ENCODE assay signal across 9 cellular contexts in the genomic region with DNA sequence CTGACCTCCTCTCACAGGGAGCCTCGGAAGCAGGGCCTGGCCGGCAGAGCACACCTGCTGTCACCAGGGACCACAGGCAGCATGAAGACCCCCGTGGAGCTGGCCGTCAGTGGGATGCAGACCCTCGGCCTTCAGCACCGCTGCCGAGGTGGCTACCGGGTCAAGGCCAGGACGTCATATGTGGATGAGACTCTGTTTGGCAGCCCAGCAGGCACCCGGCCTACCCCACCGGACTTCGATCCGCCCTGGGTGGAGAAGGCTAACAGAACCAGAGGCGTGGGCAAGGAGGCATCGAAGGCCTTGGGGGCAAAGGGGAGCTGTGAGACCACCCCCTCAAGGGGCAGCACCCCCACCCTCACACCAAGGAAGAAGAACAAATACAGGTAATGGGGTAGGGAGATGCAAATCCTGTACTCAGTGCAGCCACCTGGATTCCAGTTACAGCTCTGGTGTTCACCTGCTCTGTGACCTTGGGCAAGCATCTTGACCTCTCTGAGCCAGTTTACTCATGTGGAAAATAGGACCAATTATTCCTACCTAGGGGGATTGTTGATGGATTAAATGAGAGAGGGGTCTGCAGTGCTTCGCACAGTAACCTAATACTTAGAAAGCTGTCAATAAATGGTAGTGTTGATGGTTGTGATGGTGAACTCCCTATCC. TPM values are rescaled to one million over a fixed set of nuclear protein-coding genes. Genes with fewer than 3 reads are reported as not detected.
A peak's percentile ranks its signal among the peaks of the same experiment; 100 is the strongest.
DNase-seq lines count a peak whose midpoint lies in the region; ATAC-seq, FAIRE-seq and TF ChIP-seq lines count a peak whose summit lies in the region.
"Had no signal": no experiment of that assay in that cellular context is flagged by ENCODE, and none has a peak within 500 bp of the region (broad histone marks: within the 10 kb centered on the region; RNA-seq: fewer than 3 reads in every experiment).

No MANE protein-coding gene starts in this region.

- peaks cover 7% of the 10 kb centered on the region for H3K36me3 ChIP-seq in iPS-18a (ENCODE audit: control insufficient read depth, low read depth, low read length)

- intact Hi-C loops in activated CD4-positive, alpha-beta T cell treated with anti-CD3 and anti-CD28 coated beads, Interleukin-2, amount 10 ng/mL, durations not matched to agents 24 days and 14 days (cut with micrococcal nuclease), result no loop called here
- intact Hi-C loops in posterior vena cava (cut with DNase I), result no loop called here

- H3K4me3 ChIP-seq in iPS-18a (ENCODE audit: low read length), result peak overlapping the region; percentile 86

- H3K9ac ChIP-seq in iPS-18a (ENCODE audit: low read length), result no peak overlapping the region

- no peak overlapping the region for H3K27ac ChIP-seq in iPS-18a (ENCODE audit: low read length)

- H3K9me3 ChIP-seq in iPS-18a (ENCODE audit: control insufficient read depth, low read depth, low read length), result no peaks in the 10 kb centered on the region

- POLR2A ChIA-PET in activated CD8-positive, alpha-beta T cell treated with anti-CD3 and anti-CD28 coated beads, Interleukin-2, amount 10 ng/mL, durations not matched to agents 7 days and 5 days (lab: Charles Lee), result interaction anchor here (1.3 to 2.2 kb wide), 4 partner anchors 18 to 280 kb away, joined by 3 to 10 read pairs (median 5); partner anchors contain the start of genes OAS1 and OAS2

- peaks cover 21% of the 10 kb centered on the region for H3K4me1 Mint-ChIP-seq in activated CD4-positive, alpha-beta T cell treated with anti-CD3 and anti-CD28 coated beads, Interleukin-2, amount 10 ng/mL, durations not matched to agents 24 days and 14 days
- peaks cover 35% of the 10 kb centered on the region for H3K4me1 Mint-ChIP-seq in activated CD8-positive, alpha-beta T cell treated with anti-CD3 and anti-CD28 coated beads, Interleukin-2, amount 10 ng/mL, durations not matched to agents 7 days and 5 days (ENCODE audit: low read depth)
- H3K4me1 Mint-ChIP-seq in stimulated activated naive B cell treated with anti-CD40 and anti-IgM and Interleukin-4, amounts not matched to agents 10 μg/mL and 1 μg/mL and 100 μg/mL, for 72 hours, result peaks cover 21 to 26% of the 10 kb centered on the region in 2 donors

- H3K27me3 ChIP-seq in iPS-18a (ENCODE audit: control insufficient read depth, insufficient read depth, low read length), result no peaks in the 10 kb centered on the region

- H3K4me1 ChIP-seq in iPS-18a (ENCODE audit: control insufficient read depth, low read depth, low read length), result no peaks in the 10 kb centered on the region

- CTCF ChIA-PET in activated CD8-positive, alpha-beta T cell treated with anti-CD3 and anti-CD28 coated beads, Interleukin-2, amount 10 ng/mL, durations not matched to agents 7 days and 5 days (lab: Charles Lee), result interaction anchor here (1.7 to 2.0 kb wide), 2 partner anchors 13 to 32 kb away, joined by 5 to 7 read pairs; no protein-coding TSS in a partner anchor

- FAIRE-seq in GM12892 (lab: Jason Lieb, UNC), result no peak

- no peak for TF ChIP-seq POLR2A in GM12892 (IDR thresholded peaks at IDR 0.05; ENCODE audit: low read depth, low read length)

- DNase-seq in activated CD4-positive, alpha-beta T cell treated with anti-CD3 and anti-CD28 coated beads, Interleukin-2, amount 10 ng/mL, durations not matched to agents 24 days and 14 days, result no peak
- DNase-seq in activated CD4-positive, alpha-beta T cell treated with anti-CD3 and anti-CD28 coated beads for 4 hours, result no peak
- DNase-seq in activated CD8-positive, alpha-beta T cell treated with anti-CD3 and anti-CD28 coated beads, Interleukin-2, amount 10 ng/mL, durations not matched to agents 7 days and 5 days, result no peak
- DNase-seq in stimulated activated naive B cell treated with anti-CD40 and anti-IgM and Interleukin-4, amounts not matched to agents 10 μg/mL and 1 μg/mL and 100 μg/mL, for 72 hours, result no peak
- DNase-seq in posterior vena cava (ENCODE audit: low spot score) (no peak), GM12892 (ENCODE audit: insufficient read length) (no peak)

- peaks cover 28% of the 10 kb centered on the region for H3K36me3 Mint-ChIP-seq in activated CD4-positive, alpha-beta T cell treated with anti-CD3 and anti-CD28 coated beads, Interleukin-2, amount 10 ng/mL, durations not matched to agents 24 days and 14 days (ENCODE audit: low read depth)
- peaks cover 39% of the 10 kb centered on the region for H3K36me3 Mint-ChIP-seq in activated CD8-positive, alpha-beta T cell treated with anti-CD3 and anti-CD28 coated beads, Interleukin-2, amount 10 ng/mL, durations not matched to agents 7 days and 5 days (ENCODE audit: low read depth)
- H3K36me3 Mint-ChIP-seq in stimulated activated naive B cell treated with anti-CD40 and anti-IgM and Interleukin-4, amounts not matched to agents 10 μg/mL and 1 μg/mL and 100 μg/mL, for 72 hours, result peaks cover 36 to 44% of the 10 kb centered on the region in 2 donors

- H3K27ac Mint-ChIP-seq in activated CD4-positive, alpha-beta T cell treated with anti-CD3 and anti-CD28 coated beads, Interleukin-2, amount 10 ng/mL, durations not matched to agents 24 days and 14 days, result peak overlapping the region; percentile 98
- peak overlapping the region; percentile 98 for H3K27ac Mint-ChIP-seq in activated CD8-positive, alpha-beta T cell treated with anti-CD3 and anti-CD28 coated beads, Interleukin-2, amount 10 ng/mL, durations not matched to agents 7 days and 5 days
- H3K27ac Mint-ChIP-seq in stimulated activated naive B cell treated with anti-CD40 and anti-IgM and Interleukin-4, amounts not matched to agents 10 μg/mL and 1 μg/mL and 100 μg/mL, for 72 hours, result peak overlapping the region; percentile 99

- peak overlapping the region; percentile 99 for H3K4me3 Mint-ChIP-seq in activated CD4-positive, alpha-beta T cell treated with anti-CD3 and anti-CD28 coated beads, Interleukin-2, amount 10 ng/mL, durations not matched to agents 24 days and 14 days
- H3K4me3 Mint-ChIP-seq in activated CD8-positive, alpha-beta T cell treated with anti-CD3 and anti-CD28 coated beads, Interleukin-2, amount 10 ng/mL, durations not matched to agents 7 days and 5 days, result peak overlapping the region; percentile 97
- H3K4me3 Mint-ChIP-seq in stimulated activated naive B cell treated with anti-CD40 and anti-IgM and Interleukin-4, amounts not matched to agents 10 μg/mL and 1 μg/mL and 100 μg/mL, for 72 hours, result peak overlapping the region; percentile 92 to 97

- H3K9me3 Mint-ChIP-seq in activated CD4-positive, alpha-beta T cell treated with anti-CD3 and anti-CD28 coated beads, Interleukin-2, amount 10 ng/mL, durations not matched to agents 24 days and 14 days, result no peaks in the 10 kb centered on the region
- no peaks in the 10 kb centered on the region for H3K9me3 Mint-ChIP-seq in activated CD8-positive, alpha-beta T cell treated with anti-CD3 and anti-CD28 coated beads, Interleukin-2, amount 10 ng/mL, durations not matched to agents 7 days and 5 days (ENCODE audit: insufficient read depth)
- no peaks in the 10 kb centered on the region for H3K9me3 Mint-ChIP-seq in stimulated activated naive B cell treated with anti-CD40 and anti-IgM and Interleukin-4, amounts not matched to agents 10 μg/mL and 1 μg/mL and 100 μg/mL, for 72 hours

- no peak for ATAC-seq in activated CD8-positive, alpha-beta T cell treated with anti-CD3 and anti-CD28 coated beads, Interleukin-2, amount 10 ng/mL, durations not matched to agents 7 days and 5 days
- no peak for ATAC-seq in stimulated activated naive B cell treated with anti-CD40 and anti-IgM and Interleukin-4, amounts not matched to agents 10 μg/mL and 1 μg/mL and 100 μg/mL, for 72 hours (replicated peaks)
- no peak for ATAC-seq in GM21619 (IDR thresholded peaks at IDR 0.05; ENCODE audit: unreplicated experiment)

- no peaks in the 10 kb centered on the region for H3K27me3 Mint-ChIP-seq in activated CD4-positive, alpha-beta T cell treated with anti-CD3 and anti-CD28 coated beads, Interleukin-2, amount 10 ng/mL, durations not matched to agents 24 days and 14 days
- H3K27me3 Mint-ChIP-seq in activated CD8-positive, alpha-beta T cell treated with anti-CD3 and anti-CD28 coated beads, Interleukin-2, amount 10 ng/mL, durations not matched to agents 7 days and 5 days (ENCODE audit: low read depth), result no peaks in the 10 kb centered on the region
- no peaks in the 10 kb centered on the region for H3K27me3 Mint-ChIP-seq in stimulated activated naive B cell treated with anti-CD40 and anti-IgM and Interleukin-4, amounts not matched to agents 10 μg/mL and 1 μg/mL and 100 μg/mL, for 72 hours

RNA-seq across cellular contexts. Expression of gene RITA1, which starts 1.3 kb away (rescaled TPM):
- total RNA-seq in activated CD4-positive, alpha-beta T cell treated with anti-CD3 and anti-CD28 coated beads, Interleukin-2, amount 10 ng/mL, durations not matched to agents 24 days and 14 days, result 25.5 and 25.8 TPM in 2 replicates
- total RNA-seq in activated CD8-positive, alpha-beta T cell treated with anti-CD3 and anti-CD28 coated beads, Interleukin-2, amount 10 ng/mL, durations not matched to agents 7 days and 5 days, result 10 to 100 TPM; 21.0 to 22.6 TPM
- 1 to 10 TPM; 6.6 to 9.7 TPM for total RNA-seq in posterior vena cava
- polyA plus RNA-seq in GM12892 (2012; ENCODE audit: missing spikeins), result 10.5 TPM

RNA-seq across cellular contexts. Expression of gene DDX54, which starts 1.5 kb away (rescaled TPM):
- 122 and 127 TPM in 2 replicates for total RNA-seq in activated CD4-positive, alpha-beta T cell treated with anti-CD3 and anti-CD28 coated beads, Interleukin-2, amount 10 ng/mL, durations not matched to agents 24 days and 14 days
- total RNA-seq in activated CD8-positive, alpha-beta T cell treated with anti-CD3 and anti-CD28 coated beads, Interleukin-2, amount 10 ng/mL, durations not matched to agents 7 days and 5 days, result 10 to 100 TPM; 79.4 to 82.0 TPM
- 10 to 100 TPM; 37.0 to 47.6 TPM for total RNA-seq in posterior vena cava
- 27.4 TPM for polyA plus RNA-seq in GM12892 (2012; ENCODE audit: missing spikeins)

RNA-seq across cellular contexts. Expression of gene TPCN1, which starts 34.5 kb away (rescaled TPM):
- 31.0 and 33.7 TPM in 2 replicates for total RNA-seq in activated CD4-positive, alpha-beta T cell treated with anti-CD3 and anti-CD28 coated beads, Interleukin-2, amount 10 ng/mL, durations not matched to agents 24 days and 14 days
- 10 to 100 TPM; 13.7 to 16.1 TPM for total RNA-seq in activated CD8-positive, alpha-beta T cell treated with anti-CD3 and anti-CD28 coated beads, Interleukin-2, amount 10 ng/mL, durations not matched to agents 7 days and 5 days
- total RNA-seq in posterior vena cava, result 10 to 100 TPM; 28.8 to 50.8 TPM
- polyA plus RNA-seq in GM12892 (2012; ENCODE audit: missing spikeins), result 23.5 TPM

RNA-seq across cellular contexts. Expression of gene CFAP73, which starts 37.3 kb away (rescaled TPM):
- total RNA-seq in activated CD4-positive, alpha-beta T cell treated with anti-CD3 and anti-CD28 coated beads, Interleukin-2, amount 10 ng/mL, durations not matched to agents 24 days and 14 days, result not detected in 2 replicates
- under 1 TPM; 0.23 to 0.34 TPM for total RNA-seq in activated CD8-positive, alpha-beta T cell treated with anti-CD3 and anti-CD28 coated beads, Interleukin-2, amount 10 ng/mL, durations not matched to agents 7 days and 5 days
- total RNA-seq in posterior vena cava, result not detected
- polyA plus RNA-seq in GM12892 (2012; ENCODE audit: missing spikeins), result 0.36 TPM
- polyA plus RNA-seq: BJ had no signal

RNA-seq across cellular contexts. Expression of gene RASAL1, which starts 51.2 kb away (rescaled TPM):
- total RNA-seq in activated CD4-positive, alpha-beta T cell treated with anti-CD3 and anti-CD28 coated beads, Interleukin-2, amount 10 ng/mL, durations not matched to agents 24 days and 14 days, result 0.52 and 1.1 TPM in 2 replicates
- total RNA-seq in activated CD8-positive, alpha-beta T cell treated with anti-CD3 and anti-CD28 coated beads, Interleukin-2, amount 10 ng/mL, durations not matched to agents 7 days and 5 days, result under 1 TPM; 0.26 to 0.47 TPM
- total RNA-seq in posterior vena cava, result not detected
- polyA plus RNA-seq in GM12892 (2012; ENCODE audit: missing spikeins), result 2.0 TPM
- polyA plus RNA-seq: BJ had no signal
